Comparison of ENCODE assay signal across 7 cellular contexts in the genomic region with DNA sequence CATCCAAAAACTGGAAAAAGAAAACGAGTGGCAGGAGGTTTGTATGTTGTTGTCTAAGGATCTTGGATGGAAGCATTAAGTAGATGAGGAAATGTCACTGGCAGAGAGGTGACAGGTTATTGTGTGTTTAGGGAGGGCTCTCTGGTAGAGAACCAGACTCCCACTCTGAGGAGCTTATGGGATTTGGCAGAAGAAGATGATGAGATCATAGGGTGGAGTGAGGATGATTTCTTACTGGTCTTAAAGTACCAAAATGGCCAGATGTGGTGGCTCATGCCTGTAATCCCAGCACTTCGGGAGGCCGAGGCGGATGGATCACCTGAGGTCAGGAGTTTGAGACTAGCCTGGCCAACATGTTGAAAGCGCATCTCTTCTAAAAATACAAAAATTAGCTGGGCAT.
"Had no signal": no experiment of that assay in that cellular context is flagged by ENCODE, and none has a peak within 500 bp of the region (broad histone marks: within the 10 kb centered on the region; RNA-seq: fewer than 3 reads in every experiment).

No MANE protein-coding gene starts in this region.

- H3K27me3 Mint-ChIP-seq: IgD-negative memory B cell had no signal

- H3K9me3 Mint-ChIP-seq: GM23338, H9, IgD-negative memory B cell had no signal

- DNase-seq: H9, HCEC 1CT, KBM-7 had no signal

- H2AFZ ChIP-seq: GM23338 had no signal

- H3K4me3 ChIP-seq: GM23338 had no signal

- H3K4me3 Mint-ChIP-seq: GM23338, H9, IgD-negative memory B cell had no signal

- H3K27ac ChIP-seq: HL-60 had no signal

- H3K27ac Mint-ChIP-seq: GM23338, H9, IgD-negative memory B cell had no signal

- H3K4me2 ChIP-seq: GM23338 had no signal

- ATAC-seq: GM23338, HepG2 had no signal
